10 cellular contexts compared by ENCODE assay signal in genomic region chr2:97646977-97647376, GRCh38. TPM values are rescaled to one million over a fixed set of nuclear protein-coding genes. Genes with fewer than 3 reads are reported as not detected.
DNase-seq lines count a peak whose midpoint lies in the region; ATAC-seq, FAIRE-seq and TF ChIP-seq lines count a peak whose summit lies in the region.
"Had no signal": no experiment of that assay in that cellular context is flagged by ENCODE, and none has a peak within 500 bp of the region (broad histone marks: within the 10 kb centered on the region; RNA-seq: fewer than 3 reads in every experiment).

No MANE protein-coding gene starts in this region.

- H3K4me1 ChIP-seq in astrocyte (ENCODE audit: insufficient read depth, low read length) (peaks cover 13% of the 10 kb centered on the region), upper lobe of left lung (peaks cover 4 to 17% (median 14%) of the 10 kb centered on the region in 4 donors)

- no peaks in the 10 kb centered on the region for H3K9me3 ChIP-seq in astrocyte (ENCODE audit: insufficient read depth, low read depth, low read length)
- no peaks in the 10 kb centered on the region for H3K9me3 ChIP-seq in upper lobe of left lung

- peaks cover 22% of the 10 kb centered on the region for H3K4me1 Mint-ChIP-seq in activated naive CD4-positive, alpha-beta T cell treated with anti-CD3 and anti-CD28 coated beads, Interleukin-2, amount 10 ng/mL, durations not matched to agents 7 days and 5 days
- peaks cover 7% of the 10 kb centered on the region for H3K4me1 Mint-ChIP-seq in astrocyte (ENCODE audit: low read depth, unreplicated experiment)
- H3K4me1 Mint-ChIP-seq in memory B cell, result peaks cover 14% of the 10 kb centered on the region

- DNase-seq in activated naive CD4-positive, alpha-beta T cell treated with anti-CD3 and anti-CD28 coated beads, Interleukin-2, amount 10 ng/mL, durations not matched to agents 7 days and 5 days, result no peak
- DNase-seq in activated naive CD4-positive, alpha-beta T cell (lab: John Stamatoyannopoulos, UW), result no peak
- DNase-seq in astrocyte (ENCODE audit: low read depth) (no peak), memory B cell (ENCODE audit: low spot score in 2 of 2) (no peak), upper lobe of left lung (no peak), NCI-H2107 (lab: John Stamatoyannopoulos, UW) (no peak), posterior vena cava (ENCODE audit: low spot score) (no peak)
- DNase-seq: DMS79, nucleus accumbens had no signal

- FAIRE-seq in astrocyte (lab: Jason Lieb, UNC), result no peak

- no peaks in the 10 kb centered on the region for H3K9me3 Mint-ChIP-seq in activated naive CD4-positive, alpha-beta T cell treated with anti-CD3 and anti-CD28 coated beads, Interleukin-2, amount 10 ng/mL, durations not matched to agents 7 days and 5 days
- H3K9me3 Mint-ChIP-seq in astrocyte (ENCODE audit: unreplicated experiment) (no peaks in the 10 kb centered on the region), memory B cell (no peaks in the 10 kb centered on the region)

- H3K9ac ChIP-seq in astrocyte (ENCODE audit: low read length), result peak overlapping the region; percentile 94

- peak overlapping the region; percentile 94 for H3K27ac Mint-ChIP-seq in activated naive CD4-positive, alpha-beta T cell treated with anti-CD3 and anti-CD28 coated beads, Interleukin-2, amount 10 ng/mL, durations not matched to agents 7 days and 5 days
- H3K27ac Mint-ChIP-seq in astrocyte (ENCODE audit: unreplicated experiment), result peak overlapping the region; percentile 44
- peak overlapping the region; percentile 90 for H3K27ac Mint-ChIP-seq in memory B cell

- peak overlapping the region; percentile 90 for H3K4me3 ChIP-seq in astrocyte (ENCODE audit: insufficient read depth, low read depth, low read length)
- H3K4me3 ChIP-seq in upper lobe of left lung, result peak overlapping the region; percentile 63 to 97 (median 72)

- intact Hi-C loops in posterior vena cava (cut with DNase I), result no loop called here

- TF ChIP-seq CTCF in astrocyte (IDR thresholded peaks at IDR 0.05; ENCODE audit: insufficient read depth, low read depth, low read length), result no peak
- TF ChIP-seq CTCF in upper lobe of left lung (IDR thresholded peaks at IDR 0.05), result no peak

- H3K36me3 ChIP-seq in astrocyte (ENCODE audit: insufficient read depth, low read length) (peaks cover 15% of the 10 kb centered on the region), upper lobe of left lung (peaks cover 9 to 37% (median 20%) of the 10 kb centered on the region in 4 donors)

- peak overlapping the region; percentile 81 for H3K4me3 Mint-ChIP-seq in activated naive CD4-positive, alpha-beta T cell treated with anti-CD3 and anti-CD28 coated beads, Interleukin-2, amount 10 ng/mL, durations not matched to agents 7 days and 5 days
- peak overlapping the region; percentile 93 for H3K4me3 Mint-ChIP-seq in astrocyte (ENCODE audit: unreplicated experiment)
- peak overlapping the region; percentile 97 for H3K4me3 Mint-ChIP-seq in memory B cell

- ATAC-seq in memory B cell (ENCODE audit: low read depth) (no peak), upper lobe of left lung (ENCODE audit: low FRiP score in 2 of 2) (no peak), HG03108 (IDR thresholded peaks at IDR 0.05; ENCODE audit: unreplicated experiment) (no peak)

- H2AFZ ChIP-seq in astrocyte (ENCODE audit: low read depth, low read length), result no peak overlapping the region

- peak overlapping the region; percentile 95 for H3K4me2 ChIP-seq in astrocyte (ENCODE audit: low read length)

- TF ChIP-seq EP300 in upper lobe of left lung (IDR thresholded peaks at IDR 0.05), result no peak

- H3K27ac ChIP-seq in astrocyte (ENCODE audit: low read depth, low read length) (no peak overlapping the region), upper lobe of left lung (peak overlapping the region in 3 of 4 donors; percentile 93 to 97 (median 94))

- WGBS in upper lobe of left lung, 2 donors, result 84 to 92% methylated on average over 4 of the region's 4 CpGs

- CTCF ChIA-PET in activated naive CD4-positive, alpha-beta T cell treated with anti-CD3 and anti-CD28 coated beads, Interleukin-2, amount 10 ng/mL, durations not matched to agents 7 days and 5 days (lab: Charles Lee), result interaction anchor here (1.5 to 2.2 kb wide), 3 partner anchors 12 to 17 kb away, joined by 5 to 9 read pairs (median 7); partner anchors contain the start of gene ACTR1B

- peaks cover 5% of the 10 kb centered on the region for H4K20me1 ChIP-seq in astrocyte (ENCODE audit: insufficient read depth, low read length)

- H3K79me2 ChIP-seq in astrocyte (ENCODE audit: insufficient read depth, low read length), result peaks cover 22% of the 10 kb centered on the region

- TF ChIP-seq POLR2A in upper lobe of left lung (IDR thresholded peaks at IDR 0.05), result no peak

- H3K27me3 ChIP-seq in astrocyte (ENCODE audit: insufficient read depth, low read length) (no peaks in the 10 kb centered on the region), upper lobe of left lung (no peaks in the 10 kb centered on the region)

- peaks cover 4% of the 10 kb centered on the region for H3K27me3 Mint-ChIP-seq in activated naive CD4-positive, alpha-beta T cell treated with anti-CD3 and anti-CD28 coated beads, Interleukin-2, amount 10 ng/mL, durations not matched to agents 7 days and 5 days
- no peaks in the 10 kb centered on the region for H3K27me3 Mint-ChIP-seq in astrocyte (ENCODE audit: low read depth, unreplicated experiment)
- no peaks in the 10 kb centered on the region for H3K27me3 Mint-ChIP-seq in memory B cell

- H3K36me3 Mint-ChIP-seq in activated naive CD4-positive, alpha-beta T cell treated with anti-CD3 and anti-CD28 coated beads, Interleukin-2, amount 10 ng/mL, durations not matched to agents 7 days and 5 days, result peaks cover 30% of the 10 kb centered on the region
- H3K36me3 Mint-ChIP-seq in astrocyte (ENCODE audit: low read depth, unreplicated experiment) (peaks cover 6% of the 10 kb centered on the region), memory B cell (peaks cover 23% of the 10 kb centered on the region)

RNA-seq across cellular contexts. Expression of gene COX5B, which starts 1.1 kb away (rescaled TPM):
- total RNA-seq in astrocyte (213 and 228 TPM in 2 replicates), upper lobe of left lung (100 to 1,000 TPM in 5 of 6 donors, 10 to 100 TPM in 1; 97.4 to 237 (median 177) TPM), posterior vena cava (100 to 1,000 TPM; 141 to 174 TPM)

RNA-seq across cellular contexts. Expression of gene ACTR1B, which starts 16.9 kb away (rescaled TPM):
- total RNA-seq in astrocyte (35.6 and 36.2 TPM in 2 replicates), upper lobe of left lung (10 to 100 TPM; 63.9 to 83.0 (median 69.9) TPM), posterior vena cava (10 to 100 TPM; 45.3 to 61.1 TPM)

RNA-seq across cellular contexts. Expression of gene C2orf92, which starts 22.5 kb away (rescaled TPM):
- total RNA-seq in astrocyte (8.5 and 15.3 TPM in 2 replicates), upper lobe of left lung (10 to 100 TPM in 4 of 6 donors, 1 to 10 TPM in 2; 9.1 to 45.1 (median 23.1) TPM), posterior vena cava (1 to 10 TPM; 5.1 to 7.1 TPM)

RNA-seq across cellular contexts. Expression of gene ANKRD36B, which starts 57.3 kb away (rescaled TPM):
- total RNA-seq in astrocyte, result 15.3 and 20.0 TPM in 2 replicates
- total RNA-seq in upper lobe of left lung, result 100 to 1,000 TPM in 1 of 6 donors, 10 to 100 TPM in 5; 11.0 to 211 (median 37.5) TPM
- total RNA-seq in posterior vena cava, result 10 to 100 TPM; 24.3 to 25.9 TPM

Comparison
In these comparisons a context has a peak if more than half of its experiments do, and no peak if none do; other contexts are left out.
1. H3K27ac Mint-ChIP-seq: peak in every context shown above with its lines; median percentile 94 in activated naive CD4-positive, alpha-beta T cell treated with anti-CD3 and anti-CD28 coated beads, Interleukin-2, amount 10 ng/mL, durations not matched to agents 7 days and 5 days; 90 in memory B cell; 44 in astrocyte.